ENCODE assay signal across 7 cellular contexts in the genomic region with DNA sequence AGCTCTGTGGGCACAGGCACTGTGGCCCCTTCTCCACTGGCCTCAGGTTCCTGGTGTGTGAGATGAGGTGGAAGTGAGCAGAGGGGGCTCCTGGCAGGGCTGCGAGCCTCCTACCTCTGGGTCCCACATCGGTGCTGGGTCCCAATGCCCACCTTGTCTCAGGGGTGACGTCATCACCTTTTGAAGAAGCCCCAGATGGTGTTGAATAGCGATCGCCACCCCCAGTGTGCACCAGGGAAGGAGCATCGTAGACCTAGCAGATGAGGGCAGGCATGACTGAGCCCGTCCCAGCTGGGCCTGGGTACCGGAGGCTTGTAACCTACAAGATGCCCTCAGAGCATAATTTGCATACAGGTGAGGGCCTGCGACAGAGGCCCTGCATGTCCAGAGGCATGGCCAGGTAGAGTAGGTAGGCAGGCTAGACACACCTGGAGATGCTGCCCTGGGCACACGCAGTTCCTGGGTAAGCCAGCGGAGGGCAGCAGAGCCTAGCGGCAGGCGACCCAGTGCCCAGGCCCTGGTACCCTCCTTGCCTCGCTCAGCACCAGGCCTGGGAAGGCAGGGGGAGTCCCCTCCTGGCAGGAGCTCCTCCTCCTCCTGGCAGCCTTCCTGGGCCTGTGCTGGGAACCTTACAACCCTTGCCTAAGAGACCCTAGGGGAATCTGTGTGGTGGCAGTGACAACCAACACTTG. TPM values are rescaled to one million over a fixed set of nuclear protein-coding genes. Genes with fewer than 3 reads are reported as not detected.
DNase-seq lines count a peak whose midpoint lies in the region; ATAC-seq and TF ChIP-seq lines count a peak whose summit lies in the region.

No MANE protein-coding gene starts in this region.

- H3K4me3 ChIP-seq in SJSA1 (no peak overlapping the region), upper lobe of left lung (no peak overlapping the region)

- DNase-seq in SJSA1 (ENCODE audit: low read depth in 1 of 2, low spot score in 2 of 2) (peak; percentile 87 to 95), germinal center (ENCODE audit: low spot score) (peak; percentile 80), pons (ENCODE audit: low spot score) (peak; percentile 52), upper lobe of left lung (peak; percentile 91 to 94)
- DNase-seq in activated naive CD4-positive, alpha-beta T cell (lab: John Stamatoyannopoulos, UW): peak; percentile 63 to 73 (median 66)

- H3K27ac ChIP-seq in SJSA1 (no peak overlapping the region), upper lobe of left lung (no peak overlapping the region)

- no peaks in the 10 kb centered on the region for H3K9me3 ChIP-seq in SJSA1 (replicated peaks)
- H3K9me3 ChIP-seq in upper lobe of left lung: no peaks in the 10 kb centered on the region

- H3K36me3 ChIP-seq in SJSA1 (no peaks in the 10 kb centered on the region), upper lobe of left lung (peaks cover 0 to 4% (median 0%) of the 10 kb centered on the region in 4 donors)

- TF ChIP-seq EP300 in Ishikawa (IDR thresholded peaks at IDR 0.05; ENCODE audit: borderline replicate concordance) (no peak; the same call in 1 of the 2 replicates), upper lobe of left lung (IDR thresholded peaks at IDR 0.05) (no peak)

- no peak for TF ChIP-seq POLR2A in upper lobe of left lung (IDR thresholded peaks at IDR 0.05)

- 34% methylated on average over 14 of the region's 14 CpGs; no CpG with 5 or more reads in 1 of the 2 donors for WGBS in upper lobe of left lung, 2 donors

- H3K27me3 ChIP-seq in SJSA1 (replicated peaks) (no peaks in the 10 kb centered on the region), upper lobe of left lung (no peaks in the 10 kb centered on the region)

- peak; percentile 99 for TF ChIP-seq RAD21 in Ishikawa (IDR thresholded peaks at IDR 0.05; ENCODE audit: low read depth)

- peak; percentile 89 for TF ChIP-seq CTCF in GM12801 (IDR thresholded peaks at IDR 0.05; ENCODE audit: extremely low read depth, insufficient read length)
- peak; percentile 95 to 100 (median 98) for TF ChIP-seq CTCF in upper lobe of left lung (IDR thresholded peaks at IDR 0.05)

- ATAC-seq in upper lobe of left lung (ENCODE audit: low FRiP score in 2 of 2): peak; percentile 90 to 93

- H3K4me1 ChIP-seq in SJSA1 (replicated peaks) (peaks cover 26% of the 10 kb centered on the region), upper lobe of left lung (peaks cover 14 to 19% (median 15%) of the 10 kb centered on the region in 4 donors)

TF ChIP-seq in Ishikawa, 13 proteins besides CTCF, POLR2A, EP300 and RAD21:
- TF ChIP-seq ZBTB7A (IDR thresholded peaks at IDR 0.05; ENCODE audit: low read depth): no peak
- TF ChIP-seq, protein P1, sequence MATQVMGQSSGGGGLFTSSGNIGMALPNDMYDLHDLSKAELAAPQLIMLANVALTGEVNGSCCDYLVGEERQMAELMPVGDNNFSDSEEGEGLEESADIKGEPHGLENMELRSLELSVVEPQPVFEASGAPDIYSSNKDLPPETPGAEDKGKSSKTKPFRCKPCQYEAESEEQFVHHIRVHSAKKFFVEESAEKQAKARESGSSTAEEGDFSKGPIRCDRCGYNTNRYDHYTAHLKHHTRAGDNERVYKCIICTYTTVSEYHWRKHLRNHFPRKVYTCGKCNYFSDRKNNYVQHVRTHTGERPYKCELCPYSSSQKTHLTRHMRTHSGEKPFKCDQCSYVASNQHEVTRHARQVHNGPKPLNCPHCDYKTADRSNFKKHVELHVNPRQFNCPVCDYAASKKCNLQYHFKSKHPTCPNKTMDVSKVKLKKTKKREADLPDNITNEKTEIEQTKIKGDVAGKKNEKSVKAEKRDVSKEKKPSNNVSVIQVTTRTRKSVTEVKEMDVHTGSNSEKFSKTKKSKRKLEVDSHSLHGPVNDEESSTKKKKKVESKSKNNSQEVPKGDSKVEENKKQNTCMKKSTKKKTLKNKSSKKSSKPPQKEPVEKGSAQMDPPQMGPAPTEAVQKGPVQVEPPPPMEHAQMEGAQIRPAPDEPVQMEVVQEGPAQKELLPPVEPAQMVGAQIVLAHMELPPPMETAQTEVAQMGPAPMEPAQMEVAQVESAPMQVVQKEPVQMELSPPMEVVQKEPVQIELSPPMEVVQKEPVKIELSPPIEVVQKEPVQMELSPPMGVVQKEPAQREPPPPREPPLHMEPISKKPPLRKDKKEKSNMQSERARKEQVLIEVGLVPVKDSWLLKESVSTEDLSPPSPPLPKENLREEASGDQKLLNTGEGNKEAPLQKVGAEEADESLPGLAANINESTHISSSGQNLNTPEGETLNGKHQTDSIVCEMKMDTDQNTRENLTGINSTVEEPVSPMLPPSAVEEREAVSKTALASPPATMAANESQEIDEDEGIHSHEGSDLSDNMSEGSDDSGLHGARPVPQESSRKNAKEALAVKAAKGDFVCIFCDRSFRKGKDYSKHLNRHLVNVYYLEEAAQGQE (IDR thresholded peaks at IDR 0.05; ENCODE audit: low read depth): no peak
- no peak for TF ChIP-seq CEBPB (IDR thresholded peaks at IDR 0.05)
- TF ChIP-seq, protein P2, sequence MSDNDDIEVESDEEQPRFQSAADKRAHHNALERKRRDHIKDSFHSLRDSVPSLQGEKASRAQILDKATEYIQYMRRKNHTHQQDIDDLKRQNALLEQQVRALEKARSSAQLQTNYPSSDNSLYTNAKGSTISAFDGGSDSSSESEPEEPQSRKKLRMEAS (IDR thresholded peaks at IDR 0.05): 0 out of 2 replicates have a peak, but pooled peaks have one; percentile 43
- TF ChIP-seq TCF12 (IDR thresholded peaks at IDR 0.05; ENCODE audit: low read depth): peak; percentile 51; the same call in 1 of the 2 replicates
- TF ChIP-seq NFIC (IDR thresholded peaks at IDR 0.05): peak; percentile 32; the same call in 1 of the 2 replicates
- TF ChIP-seq EGR1 (IDR thresholded peaks at IDR 0.05): no peak
- TF ChIP-seq YY1 (IDR thresholded peaks at IDR 0.05; ENCODE audit: low read depth): 0 out of 2 replicates have a peak, but pooled peaks have one; percentile 29
- 0 out of 2 replicates have a peak, but pooled peaks have one; percentile 11 for TF ChIP-seq TEAD4 (IDR thresholded peaks at IDR 0.05)
- TF ChIP-seq FOXM1 (IDR thresholded peaks at IDR 0.05; ENCODE audit: borderline replicate concordance, low read depth): no peak
- TF ChIP-seq, protein P3, sequence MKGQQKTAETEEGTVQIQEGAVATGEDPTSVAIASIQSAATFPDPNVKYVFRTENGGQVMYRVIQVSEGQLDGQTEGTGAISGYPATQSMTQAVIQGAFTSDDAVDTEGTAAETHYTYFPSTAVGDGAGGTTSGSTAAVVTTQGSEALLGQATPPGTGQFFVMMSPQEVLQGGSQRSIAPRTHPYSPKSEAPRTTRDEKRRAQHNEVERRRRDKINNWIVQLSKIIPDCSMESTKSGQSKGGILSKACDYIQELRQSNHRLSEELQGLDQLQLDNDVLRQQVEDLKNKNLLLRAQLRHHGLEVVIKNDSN (IDR thresholded peaks at IDR 0.05): no peak
- no peak for TF ChIP-seq CREB1 (IDR thresholded peaks at IDR 0.05; ENCODE audit: low read depth)
- TF ChIP-seq TAF1 (IDR thresholded peaks at IDR 0.05; ENCODE audit: low read depth): no peak

RNA-seq across cellular contexts. Expression of a gene that starts 52.5 kb away (rescaled TPM):
- total RNA-seq in SJSA1 (2014; rRNA removed; shearing (Covaris generic)): 21.7 and 24.1 TPM in 2 replicates
- 10 to 100 TPM; 12.5 to 61.8 (median 18.8) TPM for total RNA-seq in upper lobe of left lung

RNA-seq across cellular contexts. Expression of a gene that starts 54.5 kb away (rescaled TPM):
- 0.38 and 0.50 TPM in 2 replicates for total RNA-seq in SJSA1 (2014; rRNA removed; shearing (Covaris generic))
- under 1 TPM in 4 of 6 donors, not detected in 2; 0.10 to 0.67 (median 0.55) TPM for total RNA-seq in upper lobe of left lung
